In genomic region chr10:517236-517635, GRCh38 we compare ENCODE assay signal across 1 cellular context.
TF ChIP-seq lines count a peak whose summit lies in the region.

No MANE protein-coding gene starts in this region.

TF ChIP-seq in WTC11, 78 proteins besides CTCF, POLR2A, EP300 and RAD21 (continued from another document):
- TF ChIP-seq ZNF532 (CRISPR knock-in tag; IDR thresholded peaks at IDR 0.05; ENCODE audit: borderline replicate concordance) (no peak), PREB (CRISPR knock-in tag; IDR thresholded peaks at IDR 0.05; ENCODE audit: borderline replicate concordance) (no peak), ZBTB43 (CRISPR knock-in tag; IDR thresholded peaks at IDR 0.05) (no peak), ATF3 (CRISPR knock-in tag; conservative IDR thresholded peaks at IDR 0.05) (no peak), PRDM15 (CRISPR knock-in tag; IDR thresholded peaks at IDR 0.05) (no peak), ZNF671 (CRISPR knock-in tag; IDR thresholded peaks at IDR 0.05) (no peak)
